Comparison of ENCODE assay signal across 11 cellular contexts in genomic region chr1:17624540-17625256, GRCh38.
DNase-seq lines count a peak whose midpoint lies in the region; ATAC-seq and TF ChIP-seq lines count a peak whose summit lies in the region.
"Had no signal": no experiment of that assay in that cellular context is flagged by ENCODE, and none has a peak within 500 bp of the region (broad histone marks: within the 10 kb centered on the region; RNA-seq: fewer than 3 reads in every experiment).

No MANE protein-coding gene starts in this region.

- no peak overlapping the region for H3K27ac ChIP-seq in brain microvascular endothelial cell
- H3K27ac ChIP-seq in subcutaneous abdominal adipose tissue (ENCODE audit: low read depth, low read length): peak overlapping the region; percentile 41

- in situ Hi-C loops in brain microvascular endothelial cell (cut with HindIII; ENCODE audit: low pct_ligation_motif_present, low sequenced_read_pairs): no loop called here

- H3K36me3 ChIP-seq in brain microvascular endothelial cell (replicated peaks) (peaks cover 2% of the 10 kb centered on the region), subcutaneous abdominal adipose tissue (ENCODE audit: control insufficient read depth in 5 of 5, insufficient read depth in 5 of 5, low read length in 5 of 5) (peaks cover 0 to 88% (median 57%) of the 10 kb centered on the region in 5 donors)

- no peaks in the 10 kb centered on the region for H3K9me3 ChIP-seq in subcutaneous abdominal adipose tissue (ENCODE audit: control insufficient read depth in 5 of 5, low read length in 5 of 5)

- peak; percentile 69 for DNase-seq in HT-29 (ENCODE audit: low spot score)
- peak; percentile 41 for DNase-seq in brain microvascular endothelial cell
- DNase-seq in hepatic stellate cell (ENCODE audit: low spot score): peak; percentile 74
- DNase-seq in NCI-H146 (lab: John Stamatoyannopoulos, UW): no peak
- DNase-seq in DMS79 treated with DMSO at 0.1 percent for 48 hours (lab: John Stamatoyannopoulos, UW): no peak
- DNase-seq in D341Med (ENCODE audit: low spot score): no peak
- DNase-seq: islet precursor cell, NCI-H526 had no signal

- H3K9ac ChIP-seq in subcutaneous abdominal adipose tissue (ENCODE audit: low read length in 5 of 5): peak overlapping the region in 1 of 5 donors; percentile 16

- H3K4me3 ChIP-seq in brain microvascular endothelial cell (ENCODE audit: low read depth, low read length): no peak overlapping the region
- H3K4me3 ChIP-seq in subcutaneous abdominal adipose tissue (ENCODE audit: low read depth in 1 of 5, low read length in 5 of 5): peak overlapping the region in 1 of 5 donors; percentile 8

- H3K27me3 ChIP-seq in brain microvascular endothelial cell (replicated peaks): no peaks in the 10 kb centered on the region
- no peaks in the 10 kb centered on the region for H3K27me3 ChIP-seq in subcutaneous abdominal adipose tissue (ENCODE audit: control insufficient read depth in 5 of 5, insufficient read depth in 4 of 5, low read length in 5 of 5)

- ATAC-seq in GM21367 (IDR thresholded peaks at IDR 0.05; ENCODE audit: unreplicated experiment): no peak
- ATAC-seq: WTC11 had no signal

- TF ChIP-seq CTCF in brain microvascular endothelial cell (IDR thresholded peaks at IDR 0.05; ENCODE audit: low read depth, low read length, missing control alignments): no peak

- peaks cover 8 to 51% (median 24%) of the 10 kb centered on the region in 5 donors for H3K4me1 ChIP-seq in subcutaneous abdominal adipose tissue (ENCODE audit: control insufficient read depth in 5 of 5, insufficient read depth in 5 of 5, low read length in 5 of 5)

Comparison
In these comparisons a context has a peak if more than half of its experiments do, and no peak if none do; other contexts are left out.
1. DNase-seq: peak in HT-29 (single experiment), brain microvascular endothelial cell (single experiment) and hepatic stellate cell (single experiment); none in NCI-H146 (single experiment), DMS79 treated with DMSO at 0.1 percent for 48 hours (single experiment) and D341Med (single experiment).